ENCODE assay signal across 8 cellular contexts in genomic region chr6:89819336-89820130, GRCh38. TPM values are rescaled to one million over a fixed set of nuclear protein-coding genes. Genes with fewer than 3 reads are reported as not detected.
A peak's percentile ranks its signal among the peaks of the same experiment; 100 is the strongest.
DNase-seq lines count a peak whose midpoint lies in the region; ATAC-seq, FAIRE-seq and TF ChIP-seq lines count a peak whose summit lies in the region.

Gene MDN1, minus strand, starts transcription at chr6:89819794. Its CDS starts 187 bp downstream, at chr6:89819607.

- H3K27ac ChIP-seq in adrenal gland (peak within 1 kb of the TSS; percentile 78 to 96 (median 94)), heart left ventricle (peak within 1 kb of the TSS; percentile 14 to 96 (median 86))

- ATAC-seq in HG02852 (IDR thresholded peaks at IDR 0.05; ENCODE audit: unreplicated experiment) (peak; percentile 94), heart left ventricle (peak; percentile 99 to 100 (median 99))

- DNase-seq in GM12892 (ENCODE audit: insufficient read length) (peak; percentile 91), NCI-H146 (lab: John Stamatoyannopoulos, UW) (peak; percentile 96), T-helper 1 cell (peak; percentile 74 to 94 (median 85)), adrenal gland (peak; percentile 92 to 96 (median 94)), heart left ventricle (peak; percentile 91 to 94 (median 92)), pons (ENCODE audit: low spot score) (peak; percentile 92), type B pancreatic cell (ENCODE audit: extremely low spot score, unreplicated experiment) (peak; percentile 91)

- 0% methylated on average over 21 to 65 of the region's 65 CpGs for WGBS in adrenal gland, 4 donors
- 0 to 1% (median 1%) methylated on average over 40 to 65 of the region's 65 CpGs for WGBS in heart left ventricle, 4 donors

- H3K27ac Mint-ChIP-seq in type B pancreatic cell: peak within 1 kb of the TSS; percentile 96

- H3K4me3 ChIP-seq in adrenal gland (peak within 1 kb of the TSS; percentile 50 to 98 (median 82)), heart left ventricle (peak within 1 kb of the TSS; percentile 71 to 98 (median 84))

- H3K36me3 Mint-ChIP-seq in type B pancreatic cell: no peaks in the 10 kb centered on the region

- H3K27me3 Mint-ChIP-seq in type B pancreatic cell: no peaks in the 10 kb centered on the region

- H3K4me3 Mint-ChIP-seq in type B pancreatic cell: peak within 1 kb of the TSS; percentile 96

- H3K4me1 ChIP-seq in adrenal gland (replicated peaks in 1 of 2): peaks cover 3 to 18% of the 10 kb centered on the region in 2 donors
- H3K4me1 ChIP-seq in heart left ventricle: peaks cover 0 to 26% (median 18%) of the 10 kb centered on the region in 12 donors

- peak; percentile 96 for FAIRE-seq in GM12892 (lab: Jason Lieb, UNC)

- intact Hi-C loops in adrenal gland (cut with DNase I) (no loop called here), heart left ventricle (cut with DNase I) (no loop called here)

- H3K36me3 ChIP-seq in adrenal gland (replicated peaks in 1 of 2) (no peaks in the 10 kb centered on the region), heart left ventricle (no peaks in the 10 kb centered on the region)

- no peaks in the 10 kb centered on the region for H3K9me3 Mint-ChIP-seq in type B pancreatic cell

- peaks cover 25% of the 10 kb centered on the region for H3K4me1 Mint-ChIP-seq in type B pancreatic cell (ENCODE audit: unreplicated experiment)

- no peaks in the 10 kb centered on the region for H3K9me3 ChIP-seq in adrenal gland (replicated peaks in 1 of 3)
- H3K9me3 ChIP-seq in heart left ventricle: no peaks in the 10 kb centered on the region

- no peaks in the 10 kb centered on the region for H3K27me3 ChIP-seq in adrenal gland
- H3K27me3 ChIP-seq in heart left ventricle: no peaks in the 10 kb centered on the region

- TF ChIP-seq CTCF in adrenal gland (IDR thresholded peaks at IDR 0.05) (no peak), heart left ventricle (IDR thresholded peaks at IDR 0.05) (peak in 1 of 12 donors; percentile 8), type B pancreatic cell (conservative IDR thresholded peaks at IDR 0.05) (no peak)

- TF ChIP-seq POLR2A in GM12892 (IDR thresholded peaks at IDR 0.05; ENCODE audit: low read depth, low read length) (peak; percentile 84), adrenal gland (IDR thresholded peaks at IDR 0.05) (peak; percentile 64 to 92), heart left ventricle (IDR thresholded peaks at IDR 0.05) (peak in 1 of 2 donors; percentile 59)

RNA-seq across cellular contexts. Expression of gene MDN1, which starts in this region (rescaled TPM):
- polyA plus RNA-seq in GM12892 (2012; ENCODE audit: missing spikeins): 19.5 TPM
- total RNA-seq in adrenal gland (10 to 100 TPM; 15.0 to 31.6 (median 25.9) TPM), heart left ventricle (10 to 100 TPM; 17.6 to 38.0 (median 24.4) TPM), type B pancreatic cell (ENCODE audit: low replicate concordance) (36.7 and 43.1 TPM in 2 replicates)
- polyA plus RNA-seq in adrenal gland (10 to 100 TPM; 20.1 to 74.1 (median 39.2) TPM), heart left ventricle (10 to 100 TPM in 1 of 2 donors, 1 to 10 TPM in 1; 9.1 to 24.6 TPM)

Comparison
In these comparisons a context has a peak if more than half of its experiments do, and no peak if none do; other contexts are left out.
1. Peak in every context shown above with its lines: DNase-seq, ATAC-seq, H3K4me3 ChIP-seq and H3K27ac ChIP-seq.